Comparison of ENCODE assay signal across 16 cellular contexts in the genomic region with DNA sequence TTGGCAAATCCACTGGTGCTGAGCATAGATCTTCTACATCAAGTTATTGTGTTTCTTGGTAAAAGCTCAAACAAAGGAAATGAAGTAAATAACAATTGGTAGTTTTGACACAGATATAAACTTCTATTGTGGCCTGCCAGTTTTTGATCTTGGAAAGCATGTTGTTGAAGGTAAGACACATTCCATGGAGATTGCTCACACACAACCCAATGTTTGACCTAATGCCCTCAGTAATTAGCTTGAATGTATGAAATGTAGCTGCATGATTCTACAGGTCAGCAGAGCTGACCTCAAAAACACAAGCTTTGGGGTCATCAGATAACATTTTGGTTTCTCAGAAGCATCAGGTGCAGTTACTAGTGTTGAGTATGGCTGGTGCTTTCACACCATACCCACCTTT. TPM values are rescaled to one million over a fixed set of nuclear protein-coding genes. Genes with fewer than 3 reads are reported as not detected.
DNase-seq lines count a peak whose midpoint lies in the region; ATAC-seq, FAIRE-seq and TF ChIP-seq lines count a peak whose summit lies in the region.
"Had no signal": no experiment of that assay in that cellular context is flagged by ENCODE, and none has a peak within 500 bp of the region (broad histone marks: within the 10 kb centered on the region; RNA-seq: fewer than 3 reads in every experiment).

No MANE protein-coding gene starts in this region.

- BruUV-seq in mammary epithelial cell (replicated peaks; lab: Mats Ljungman, UMichigan): no TSS peak

- H3K27ac ChIP-seq in mammary epithelial cell (ENCODE audit: insufficient read depth, low read depth, low read length): no peak overlapping the region
- H3K27ac ChIP-seq in breast epithelium: no peak overlapping the region
- H3K27ac ChIP-seq: 22Rv1, HL-60 had no signal

- H3K27me3 ChIP-seq in mammary epithelial cell (ENCODE audit: insufficient read depth, low read length) (peaks cover 6% of the 10 kb centered on the region), breast epithelium (peaks cover 0 to 33% of the 10 kb centered on the region in 2 donors), bronchial epithelial cell (ENCODE audit: control insufficient read depth, insufficient read depth, low read length) (no peaks in the 10 kb centered on the region)

- ATAC-seq in HG02938 (IDR thresholded peaks at IDR 0.05; ENCODE audit: unreplicated experiment): no peak
- ATAC-seq: GM12878 had no signal

- H3K4me1 ChIP-seq in mammary epithelial cell (ENCODE audit: insufficient read depth, low read length) (no peaks in the 10 kb centered on the region), breast epithelium (no peaks in the 10 kb centered on the region)

- H3K9me3 ChIP-seq in mammary epithelial cell (replicated peaks; ENCODE audit: insufficient read depth, low read length): no peaks in the 10 kb centered on the region
- no peaks in the 10 kb centered on the region for H3K9me3 ChIP-seq in breast epithelium
- H3K9me3 ChIP-seq: BLaER1 treated with 17β-estradiol and CSF1 and Interleukin-3, amounts not matched to agents 10 nM and 100 nM had no signal

- no peaks in the 10 kb centered on the region for H4K20me1 ChIP-seq in mammary epithelial cell (ENCODE audit: insufficient read depth, low read length)

- DNase-seq in mammary epithelial cell (peak; percentile 31), breast epithelium (ENCODE audit: low spot score in 2 of 2) (no peak), bronchial epithelial cell (ENCODE audit: low read depth) (peak; percentile 33), kidney tubule cell (ENCODE audit: low spot score) (peak; percentile 32), anterior cingulate cortex (lab: John Stamatoyannopoulos, UW) (no peak), D721Med (ENCODE audit: insufficient read length, low spot score) (no peak)
- DNase-seq: CD4-positive, CD25-positive, alpha-beta regulatory T cell; DMS 273 treated with DMSO at 0.1 percent for 48 hours; HCEC 1CT; KBM-7 had no signal

- intact Hi-C loops in mammary epithelial cell (cut with micrococcal nuclease) (no loop called here), breast epithelium (cut with DNase I; ENCODE audit: low total_unique reads) (no loop called here)

- H3K4me2 ChIP-seq in mammary epithelial cell (ENCODE audit: insufficient read depth, low read depth, low read length): no peak overlapping the region

- dilution Hi-C loops in mammary epithelial cell (cut with HindIII; ENCODE audit: low sequenced_read_pairs): no loop called here

- no peak overlapping the region for H3K9ac ChIP-seq in mammary epithelial cell (ENCODE audit: insufficient read depth, low read length)
- H3K9ac ChIP-seq: BLaER1 treated with 17β-estradiol and CSF1 and Interleukin-3, amounts not matched to agents 10 nM and 100 nM had no signal

- in situ Hi-C loops in mammary epithelial cell (cut with MboI; ENCODE audit: low sequenced_read_pairs in 2 of 2): no loop called here

- TF ChIP-seq CTCF in mammary epithelial cell (conservative IDR thresholded peaks at IDR 0.05 in 1 of 2, IDR thresholded peaks at IDR 0.05 in 1 of 2; ENCODE audit: extremely low read depth in 1 of 2, insufficient read depth in 1 of 2, low read depth in 1 of 2, low read length in 2 of 2) (no peak), breast epithelium (IDR thresholded peaks at IDR 0.05) (no peak), bronchial epithelial cell (IDR thresholded peaks at IDR 0.05; ENCODE audit: insufficient read depth, low read length, severe bottlenecking) (no peak), D721Med (IDR thresholded peaks at IDR 0.05; ENCODE audit: insufficient read depth, missing control alignments) (no peak)

- FAIRE-seq in bronchial epithelial cell (lab: Jason Lieb, UNC): no peak
- no peak for FAIRE-seq in D721Med (lab: Jason Lieb, UNC)
- FAIRE-seq: GM12878 had no signal

- no peak for TF ChIP-seq POLR2A in breast epithelium (IDR thresholded peaks at IDR 0.05)

- H3K4me3 ChIP-seq in mammary epithelial cell (replicated peaks in 1 of 3; ENCODE audit: insufficient read depth in 1 of 3, low read depth in 2 of 3, low read length in 3 of 3): no peak overlapping the region
- H3K4me3 ChIP-seq in breast epithelium: no peak overlapping the region
- no peak overlapping the region for H3K4me3 ChIP-seq in bronchial epithelial cell (ENCODE audit: low read depth, low read length)
- H3K4me3 ChIP-seq: BLaER1 treated with 17β-estradiol and CSF1 and Interleukin-3, amounts not matched to agents 10 nM and 100 nM; GM12878 had no signal

- no peaks in the 10 kb centered on the region for H3K79me2 ChIP-seq in mammary epithelial cell (ENCODE audit: insufficient read depth, low read length)

- no peak overlapping the region for H2AFZ ChIP-seq in mammary epithelial cell (ENCODE audit: low read depth, low read length)

- CTCF ChIA-PET in mammary epithelial cell (lab: Charles Lee; ENCODE audit: low non-redundant PET): no interaction called here

- H3K36me3 ChIP-seq in mammary epithelial cell (ENCODE audit: insufficient read depth, low read length): no peaks in the 10 kb centered on the region
- no peaks in the 10 kb centered on the region for H3K36me3 ChIP-seq in breast epithelium
- H3K36me3 ChIP-seq in bronchial epithelial cell (ENCODE audit: control insufficient read depth, insufficient read depth, low read length): no peaks in the 10 kb centered on the region
- H3K36me3 ChIP-seq: BLaER1 treated with 17β-estradiol and CSF1 and Interleukin-3, amounts not matched to agents 10 nM and 100 nM had no signal

RNA-seq across cellular contexts. Expression of a gene that starts 16.5 kb away (rescaled TPM):
- 1 to 10 TPM in 1 of 2 donors, under 1 TPM in 1; 0.56 to 1.7 TPM for total RNA-seq in mammary epithelial cell
- polyA plus RNA-seq in mammary epithelial cell: 0.23 TPM
- 0.10 TPM for polyA minus RNA-seq in mammary epithelial cell
- total RNA-seq in breast epithelium: 1 to 10 TPM in 2 of 3 donors, under 1 TPM in 1; 0.96 to 2.3 (median 1.6) TPM
- total RNA-seq in bronchial epithelial cell: under 0.01 TPM in 1 of 2 replicates, not detected in the other
- total RNA-seq: CD4-positive, CD25-positive, alpha-beta regulatory T cell; G401 had no signal
- polyA plus RNA-seq: CD4-positive, CD25-positive, alpha-beta regulatory T cell had no signal

RNA-seq across cellular contexts. Expression of a gene that starts 17.1 kb away (rescaled TPM):
- total RNA-seq in mammary epithelial cell (10 to 100 TPM; 13.2 to 19.5 TPM), breast epithelium (10 to 100 TPM; 63.4 to 82.7 (median 76.4) TPM), bronchial epithelial cell (8.7 and 12.9 TPM in 2 replicates)
- polyA plus RNA-seq in mammary epithelial cell: 8.1 TPM
- polyA minus RNA-seq in mammary epithelial cell: 3.2 TPM

RNA-seq across cellular contexts. Expression of a gene that starts 28.9 kb away (rescaled TPM):
- total RNA-seq in mammary epithelial cell: 1 to 10 TPM; 5.1 to 8.0 TPM
- 1.6 TPM for polyA plus RNA-seq in mammary epithelial cell
- polyA minus RNA-seq in mammary epithelial cell: 9.5 TPM
- total RNA-seq in breast epithelium: 10 to 100 TPM; 16.8 to 30.7 (median 29.8) TPM
- 4.5 and 5.5 TPM in 2 replicates for total RNA-seq in bronchial epithelial cell

Comparison
In these comparisons a context has a peak if more than half of its experiments do, and no peak if none do; other contexts are left out.
1. DNase-seq: peak in mammary epithelial cell (single experiment), bronchial epithelial cell (single experiment) and kidney tubule cell (single experiment); none in breast epithelium (0 of 2), anterior cingulate cortex (0 of 58) and D721Med (single experiment).